In genomic region chr10:107647462-107647861, GRCh38 we compare ENCODE assay signal across 21 cellular contexts.
"Had no signal": no experiment of that assay in that cellular context is flagged by ENCODE, and none has a peak within 500 bp of the region (broad histone marks: within the 10 kb centered on the region; RNA-seq: fewer than 3 reads in every experiment).

No MANE protein-coding gene starts in this region.

- H3K4me3 ChIP-seq: body of pancreas, cardiac muscle cell, gastroesophageal sphincter, heart right ventricle, sigmoid colon, smooth muscle cell, testis, vagina had no signal

- DNase-seq: activated CD4-positive, alpha-beta T cell treated with anti-CD3 and anti-CD28 coated beads, Interleukin-2, amount 50 U/mL, for 1 hour; activated CD4-positive, CD25-positive, alpha-beta regulatory T cell treated with anti-CD3 and anti-CD28 coated beads, Interleukin-2, amount 50 U/mL, for 72 hours; activated CD8-positive, alpha-beta T cell treated with anti-CD3 and anti-CD28 coated beads, Interleukin-2, amount 10 ng/mL, durations not matched to agents 7 days and 5 days; activated gamma-delta T cell treated with Interleukin-2 at 50 U/mL for 16 hours; anterior cingulate cortex; body of pancreas; cortex of kidney; heart right ventricle; islet precursor cell; left cardiac atrium; midbrain; natural killer cell; retina; sigmoid colon; stimulated activated CD4-positive, alpha-beta T cell treated with anti-CD3 and anti-CD28 coated beads, Interleukin-2, amount 100 ng/mL, for 48 hours; stimulated activated naive CD4-positive, alpha-beta T cell; testis had no signal

- ATAC-seq: activated CD8-positive, alpha-beta T cell treated with anti-CD3 and anti-CD28 coated beads, Interleukin-2, amount 10 ng/mL, durations not matched to agents 7 days and 5 days; body of pancreas; gastroesophageal sphincter; heart right ventricle; left cardiac atrium; natural killer cell had no signal
